In genomic region chr10:14474656-14475055, GRCh38 we compare ENCODE assay signal across 20 cellular contexts.
DNase-seq lines count a peak whose midpoint lies in the region; ATAC-seq, FAIRE-seq and TF ChIP-seq lines count a peak whose summit lies in the region.
"Had no signal": no experiment of that assay in that cellular context is flagged by ENCODE, and none has a peak within 500 bp of the region (broad histone marks: within the 10 kb centered on the region; RNA-seq: fewer than 3 reads in every experiment).

No MANE protein-coding gene starts in this region.

- H3K27ac ChIP-seq in MM.1S (ENCODE audit: low read length) (peak overlapping the region; percentile 31; the same call in 1 of the 2 replicates), astrocyte (ENCODE audit: low read depth, low read length) (no peak overlapping the region)
- H3K27ac ChIP-seq: RWPE1 had no signal

- H3K4me1 ChIP-seq in MM.1S (ENCODE audit: low read length) = peaks cover 9% of the 10 kb centered on the region
- H3K4me1 ChIP-seq in astrocyte (ENCODE audit: insufficient read depth, low read length) = peaks cover 28% of the 10 kb centered on the region
- H3K4me1 ChIP-seq: BE2C had no signal

- no peaks in the 10 kb centered on the region for H3K27me3 ChIP-seq in MM.1S (replicated peaks; ENCODE audit: insufficient read depth, low read length)
- H3K27me3 ChIP-seq in astrocyte (ENCODE audit: insufficient read depth, low read length) = no peaks in the 10 kb centered on the region

- H3K27ac Mint-ChIP-seq in astrocyte (ENCODE audit: unreplicated experiment) = peak overlapping the region; percentile 48
- H3K27ac Mint-ChIP-seq: GM23338 had no signal

- H3K79me2 ChIP-seq in MM.1S (ENCODE audit: low read length) (no peaks in the 10 kb centered on the region), astrocyte (ENCODE audit: insufficient read depth, low read length) (no peaks in the 10 kb centered on the region)

- no peak overlapping the region for H3K4me2 ChIP-seq in MM.1S (ENCODE audit: low read depth, low read length)
- no peak overlapping the region for H3K4me2 ChIP-seq in astrocyte (ENCODE audit: low read length)
- H3K4me2 ChIP-seq: GM23338 had no signal

- H3K36me3 Mint-ChIP-seq in astrocyte (ENCODE audit: low read depth, unreplicated experiment) = peaks cover 5% of the 10 kb centered on the region
- H3K36me3 Mint-ChIP-seq: CD4-positive, alpha-beta memory T cell had no signal

- H3K36me3 ChIP-seq in MM.1S (replicated peaks; ENCODE audit: insufficient read depth, low read length) (no peaks in the 10 kb centered on the region), astrocyte (ENCODE audit: insufficient read depth, low read length) (no peaks in the 10 kb centered on the region)
- H3K36me3 ChIP-seq: BE2C had no signal

- DNase-seq in EL (peak; percentile 19), MM.1S (peak; percentile 54), astrocyte (ENCODE audit: low read depth) (no peak), left lobe of liver (ENCODE audit: low spot score) (peak; percentile 14), NCI-H146 treated with DMSO at 0.1 percent for 48 hours (lab: John Stamatoyannopoulos, UW; ENCODE audit: unreplicated experiment) (no peak), NCI-H69 (lab: John Stamatoyannopoulos, UW) (no peak)
- no peak for DNase-seq in activated CD8-positive, alpha-beta memory T cell treated with anti-CD3 and anti-CD28 coated beads for 24 hours
- DNase-seq: BE2C; CD4-positive, alpha-beta memory T cell; DMS79 treated with DMSO at 0.1 percent for 48 hours; GF-D8; KG1; NCI-H1417; NCI-H2029; NCI-H2171 treated with DMSO at 0.1 percent for 48 hours; NCI-H510A treated with DMSO at 0.1 percent for 48 hours had no signal

- peaks cover 15% of the 10 kb centered on the region for H3K9me3 Mint-ChIP-seq in astrocyte (ENCODE audit: unreplicated experiment)

- H3K9me3 ChIP-seq in MM.1S (replicated peaks; ENCODE audit: insufficient read depth, low read length) = no peaks in the 10 kb centered on the region
- no peaks in the 10 kb centered on the region for H3K9me3 ChIP-seq in astrocyte (ENCODE audit: insufficient read depth, low read depth, low read length)
- H3K9me3 ChIP-seq: BE2C had no signal

- H3F3A ChIP-seq in MM.1S (ENCODE audit: insufficient read depth, low read length) = no peaks in the 10 kb centered on the region

- no peaks in the 10 kb centered on the region for H3K27me3 Mint-ChIP-seq in astrocyte (ENCODE audit: low read depth, unreplicated experiment)

- H3K9me2 ChIP-seq in MM.1S (replicated peaks; ENCODE audit: insufficient read depth, low read length) = no peaks in the 10 kb centered on the region

- no peak overlapping the region for H3K4me3 Mint-ChIP-seq in astrocyte (ENCODE audit: unreplicated experiment)
- H3K4me3 Mint-ChIP-seq: CD4-positive, alpha-beta memory T cell; GM23338 had no signal

- peaks cover 26% of the 10 kb centered on the region for H3K4me1 Mint-ChIP-seq in astrocyte (ENCODE audit: low read depth, unreplicated experiment)
- H3K4me1 Mint-ChIP-seq: CD4-positive, alpha-beta memory T cell had no signal

- ATAC-seq in left lobe of liver (no peak), HG02642 (IDR thresholded peaks at IDR 0.05; ENCODE audit: poor library complexity, unreplicated experiment) (no peak)
- ATAC-seq: GM23338 had no signal

- no peak overlapping the region for H2AFZ ChIP-seq in MM.1S (ENCODE audit: low read length)
- no peak overlapping the region for H2AFZ ChIP-seq in astrocyte (ENCODE audit: low read depth, low read length)
- H2AFZ ChIP-seq: GM23338 had no signal

- H4K20me1 ChIP-seq in MM.1S (ENCODE audit: insufficient read depth, low read length) (no peaks in the 10 kb centered on the region), astrocyte (ENCODE audit: insufficient read depth, low read length) (no peaks in the 10 kb centered on the region)

- TF ChIP-seq CTCF in MM.1S (IDR thresholded peaks at IDR 0.05; ENCODE audit: low read length) = no peak
- no peak for TF ChIP-seq CTCF in astrocyte (IDR thresholded peaks at IDR 0.05; ENCODE audit: insufficient read depth, low read depth, low read length)

- H3K4me3 ChIP-seq in MM.1S (ENCODE audit: low read length) = no peak overlapping the region
- H3K4me3 ChIP-seq in astrocyte (ENCODE audit: insufficient read depth, low read depth, low read length) = no peak overlapping the region
- H3K4me3 ChIP-seq: GM23338 had no signal

- no peak for FAIRE-seq in astrocyte (lab: Jason Lieb, UNC)
- FAIRE-seq: D721Med had no signal

- no peak overlapping the region for H3K9ac ChIP-seq in MM.1S (ENCODE audit: low read length)
- no peak overlapping the region for H3K9ac ChIP-seq in astrocyte (ENCODE audit: low read length)

Comparison
In these comparisons a context has a peak if more than half of its experiments do, and no peak if none do; other contexts are left out.
1. DNase-seq: peak in EL (single experiment), MM.1S (single experiment) and left lobe of liver (single experiment); none in astrocyte (single experiment), activated CD8-positive, alpha-beta memory T cell treated with anti-CD3 and anti-CD28 coated beads for 24 hours (single experiment), NCI-H146 treated with DMSO at 0.1 percent for 48 hours (single experiment) and NCI-H69 (single experiment).